16 cellular contexts compared by ENCODE assay signal in the genomic region with DNA sequence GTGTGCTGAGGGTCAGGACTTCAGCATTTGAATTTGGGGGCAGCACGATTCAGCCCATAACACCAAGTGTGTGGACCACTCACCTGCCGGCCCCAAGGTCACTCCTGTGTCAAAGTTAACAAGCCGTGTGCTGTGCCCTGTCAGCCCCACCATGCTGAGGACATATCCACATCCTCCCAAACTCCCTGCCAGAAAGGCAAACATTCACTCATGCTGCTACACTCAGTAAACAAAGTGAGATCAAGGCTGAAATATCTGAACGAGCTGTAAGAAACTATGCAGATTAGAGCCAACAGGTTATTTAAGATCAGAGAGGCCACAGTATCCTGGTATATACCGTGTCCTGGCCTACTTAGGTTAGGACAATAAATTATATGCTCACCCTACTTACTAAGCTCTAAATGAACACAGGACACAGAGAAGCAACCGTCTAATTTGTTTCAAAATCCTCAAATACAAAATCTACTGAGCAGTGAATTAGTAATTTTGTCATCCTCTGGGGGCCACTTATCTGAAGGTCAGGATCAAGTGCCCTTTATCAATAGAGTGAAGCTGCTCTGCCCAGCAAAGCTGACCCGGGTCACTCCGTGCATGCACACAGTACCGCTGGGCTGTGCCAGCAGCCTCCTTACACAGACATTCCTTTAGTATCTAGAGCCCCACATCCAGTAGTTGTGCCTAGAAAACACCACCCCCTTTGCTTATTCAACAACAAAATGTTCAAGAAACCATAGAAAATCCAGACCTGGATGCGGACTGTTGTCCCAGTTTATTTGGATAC. TPM values are rescaled to one million over a fixed set of nuclear protein-coding genes. Genes with fewer than 3 reads are reported as not detected.
DNase-seq lines count a peak whose midpoint lies in the region; ATAC-seq and TF ChIP-seq lines count a peak whose summit lies in the region.
"Had no signal": no experiment of that assay in that cellular context is flagged by ENCODE, and none has a peak within 500 bp of the region (broad histone marks: within the 10 kb centered on the region; RNA-seq: fewer than 3 reads in every experiment).

No MANE protein-coding gene starts in this region.

- no peaks in the 10 kb centered on the region for H3K9me3 ChIP-seq in Caco-2

- H3K4me3 Mint-ChIP-seq in Caco-2 (ENCODE audit: unreplicated experiment) (peak overlapping the region; percentile 46), nephron progenitor cell (no peak overlapping the region)
- H3K4me3 Mint-ChIP-seq: B cell, natural killer cell had no signal

- peaks cover 60% of the 10 kb centered on the region for H3K4me1 Mint-ChIP-seq in Caco-2 (ENCODE audit: low read depth, unreplicated experiment)
- peaks cover 40% of the 10 kb centered on the region for H3K4me1 Mint-ChIP-seq in nephron progenitor cell
- H3K4me1 Mint-ChIP-seq: natural killer cell had no signal

- BruUV-seq in Caco-2 (replicated peaks; lab: Mats Ljungman, UMichigan): no TSS peak

- no peaks in the 10 kb centered on the region for H3K27me3 Mint-ChIP-seq in Caco-2 (ENCODE audit: insufficient read depth, unreplicated experiment)
- peaks cover 12% of the 10 kb centered on the region for H3K27me3 Mint-ChIP-seq in nephron progenitor cell (ENCODE audit: low read depth, poor library complexity)
- H3K27me3 Mint-ChIP-seq: B cell had no signal

- peaks cover 51% of the 10 kb centered on the region for H3K4me1 ChIP-seq in Caco-2

- H3K27ac Mint-ChIP-seq in Caco-2 (ENCODE audit: unreplicated experiment) (peak overlapping the region; percentile 93), nephron progenitor cell (peak overlapping the region; percentile 56)
- H3K27ac Mint-ChIP-seq: B cell, natural killer cell had no signal

- no peak for TF ChIP-seq CTCF in Caco-2 (IDR thresholded peaks at IDR 0.05; ENCODE audit: insufficient read depth in 1 of 2, low read depth in 1 of 2, low read length in 1 of 2, severe bottlenecking in 1 of 2, unreplicated experiment in 1 of 2)
- TF ChIP-seq CTCF in nephron progenitor cell (IDR thresholded peaks at IDR 0.05): no peak

- no peaks in the 10 kb centered on the region; the same call in 1 of the 2 replicates for H3K36me3 ChIP-seq in Caco-2 (ENCODE audit: control insufficient read depth, insufficient read depth, low read length)

- POLR2A ChIA-PET in Caco-2 (lab: Charles Lee): interaction anchor here (0.8 kb wide), 1 partner anchor 67 kb away, joined by 3 read pairs; no protein-coding TSS in a partner anchor

- CTCF ChIA-PET in Caco-2 (lab: Charles Lee): interaction anchor here (1.1 to 1.2 kb wide), 2 partner anchors 37 to 105 kb away, joined by 3 to 4 read pairs; no protein-coding TSS in a partner anchor

- peak; percentile 50 to 63 for DNase-seq in Caco-2
- DNase-seq in NCI-H2029 (lab: John Stamatoyannopoulos, UW): peak; percentile 23
- no peak for DNase-seq in left cardiac atrium
- DNase-seq in nephron progenitor cell: no peak
- no peak for DNase-seq in MV-4-11 (lab: John Stamatoyannopoulos, UW)
- DNase-seq in RPMI8226: no peak
- no peak for DNase-seq in Kasumi-1 (lab: John Stamatoyannopoulos, UW)
- DNase-seq: activated CD4-positive, alpha-beta T cell treated with anti-CD3 and anti-CD28 coated beads for 1 hour; activated naive CD4-positive, alpha-beta T cell treated with Interleukin-2 at 50 U/mL for 16 hours; DND-41; KBM-7; natural killer cell; NCI-H1105; NCI-H526 treated with DMSO at 0.1 percent for 48 hours; retina had no signal

- H3K9me3 Mint-ChIP-seq in Caco-2 (ENCODE audit: unreplicated experiment) (no peaks in the 10 kb centered on the region), nephron progenitor cell (peaks cover 19% of the 10 kb centered on the region)
- H3K9me3 Mint-ChIP-seq: natural killer cell had no signal

- no peak overlapping the region for H3K4me3 ChIP-seq in Caco-2 (ENCODE audit: low read depth, low read length)

- no peaks in the 10 kb centered on the region for H3K36me3 Mint-ChIP-seq in Caco-2 (ENCODE audit: insufficient read depth, unreplicated experiment)
- H3K36me3 Mint-ChIP-seq in nephron progenitor cell (ENCODE audit: low read depth): peaks cover 3% of the 10 kb centered on the region
- H3K36me3 Mint-ChIP-seq: natural killer cell had no signal

- ATAC-seq in left cardiac atrium: peak; percentile 40
- ATAC-seq: natural killer cell had no signal

- intact Hi-C loops in Caco-2 (cut with micrococcal nuclease; ENCODE audit: unreplicated experiment) (loop anchor here (1.0 to 5.0 kb wide), 3 partner anchors 15 to 149 kb away; no protein-coding TSS in a partner anchor), left cardiac atrium (cut with DNase I) (no loop called here)

- no peaks in the 10 kb centered on the region for H3K27me3 ChIP-seq in Caco-2 (replicated peaks; ENCODE audit: control insufficient read depth, insufficient read depth, low read length)

RNA-seq across cellular contexts. Expression of gene RETREG1, which starts 28.2 kb away (rescaled TPM):
- total RNA-seq in Caco-2 (2022) (14.1 and 15.1 TPM in 2 replicates), left cardiac atrium (100 to 1,000 TPM; 114 to 145 TPM)

Comparison
In these comparisons a context has a peak if more than half of its experiments do, and no peak if none do; other contexts are left out.
1. DNase-seq: peak in Caco-2 (2 of 2) and NCI-H2029 (single experiment); none in left cardiac atrium (single experiment), nephron progenitor cell (single experiment), MV-4-11 (single experiment), RPMI8226 (single experiment) and Kasumi-1 (0 of 2).